ENCODE assay signal across 13 cellular contexts in genomic region chr19:38538386-38538785, GRCh38.
DNase-seq lines count a peak whose midpoint lies in the region; ATAC-seq, FAIRE-seq and TF ChIP-seq lines count a peak whose summit lies in the region.
"Had no signal": no experiment of that assay in that cellular context is flagged by ENCODE, and none has a peak within 500 bp of the region (broad histone marks: within the 10 kb centered on the region; RNA-seq: fewer than 3 reads in every experiment).

No MANE protein-coding gene starts in this region.

- peaks cover 35% of the 10 kb centered on the region for H3K4me1 Mint-ChIP-seq in activated T-cell treated with anti-CD3 and anti-CD28 coated beads, Interleukin-2, amount 50 U/mL, for 4 hours (ENCODE audit: low read depth)

- H3K27ac ChIP-seq in temporal lobe (ENCODE audit: low read depth, low read length), result peak overlapping the region; percentile 11

- no peak for TF ChIP-seq CTCF in D721Med (IDR thresholded peaks at IDR 0.05; ENCODE audit: insufficient read depth, missing control alignments)

- H3K36me3 Mint-ChIP-seq in activated T-cell treated with anti-CD3 and anti-CD28 coated beads, Interleukin-2, amount 50 U/mL, for 4 hours (ENCODE audit: insufficient read depth), result peaks cover 2% of the 10 kb centered on the region
- H3K36me3 Mint-ChIP-seq in activated naive CD4-positive, alpha-beta T cell treated with anti-CD3 and anti-CD28 coated beads, Interleukin-2, amount 50 U/mL, for 72 hours, result peaks cover 0 to 38% of the 10 kb centered on the region in 2 donors

- peaks cover 3% of the 10 kb centered on the region for H3K9me3 Mint-ChIP-seq in activated T-cell treated with anti-CD3 and anti-CD28 coated beads, Interleukin-2, amount 50 U/mL, for 4 hours
- peaks cover 5 to 29% of the 10 kb centered on the region in 2 donors for H3K9me3 Mint-ChIP-seq in activated naive CD4-positive, alpha-beta T cell treated with anti-CD3 and anti-CD28 coated beads, Interleukin-2, amount 50 U/mL, for 72 hours

- no peak for DNase-seq in activated T-cell treated with anti-CD3 and anti-CD28 coated beads, Interleukin-2, amount 50 U/mL, for 4 hours
- DNase-seq in activated T-cell treated with anti-CD3 and anti-CD28 coated beads, Interleukin-2, amount 50 U/mL, for 48 hours, result no peak
- DNase-seq in activated naive CD4-positive, alpha-beta T cell treated with anti-CD3 and anti-CD28 coated beads, Interleukin-2, amount 50 U/mL, for 72 hours (ENCODE audit: low spot score in 2 of 2), result no peak
- DNase-seq in globus pallidus (ENCODE audit: low spot score) (peak; percentile 60), D721Med (ENCODE audit: insufficient read length, low spot score) (no peak)
- DNase-seq in activated CD8-positive, alpha-beta memory T cell treated with anti-CD3 and anti-CD28 coated beads, Interleukin-2, amount 50 U/mL, for 4 hours, result no peak
- DNase-seq: DND-41, heart left ventricle, NCI-H1417 had no signal

- no peak for FAIRE-seq in D721Med (lab: Jason Lieb, UNC)
- FAIRE-seq: endometrium had no signal

- H3K27me3 Mint-ChIP-seq in activated T-cell treated with anti-CD3 and anti-CD28 coated beads, Interleukin-2, amount 50 U/mL, for 4 hours (ENCODE audit: low read depth), result no peaks in the 10 kb centered on the region

- peak overlapping the region; percentile 91 to 94 for H3K27ac Mint-ChIP-seq in activated naive CD4-positive, alpha-beta T cell treated with anti-CD3 and anti-CD28 coated beads, Interleukin-2, amount 50 U/mL, for 72 hours

- peak overlapping the region; percentile 68 for H3K4me3 Mint-ChIP-seq in activated T-cell treated with anti-CD3 and anti-CD28 coated beads, Interleukin-2, amount 50 U/mL, for 4 hours

- ATAC-seq in activated T-cell treated with anti-CD3 and anti-CD28 coated beads, Interleukin-2, amount 50 U/mL, for 4 hours, result no peak
- no peak for ATAC-seq in activated naive CD4-positive, alpha-beta T cell treated with anti-CD3 and anti-CD28 coated beads, Interleukin-2, amount 50 U/mL, for 72 hours
- ATAC-seq in GM19328 (IDR thresholded peaks at IDR 0.05; ENCODE audit: unreplicated experiment), result no peak
- ATAC-seq: heart left ventricle, left lobe of liver had no signal
